ENCODE assay signal across 9 cellular contexts in the genomic region with DNA sequence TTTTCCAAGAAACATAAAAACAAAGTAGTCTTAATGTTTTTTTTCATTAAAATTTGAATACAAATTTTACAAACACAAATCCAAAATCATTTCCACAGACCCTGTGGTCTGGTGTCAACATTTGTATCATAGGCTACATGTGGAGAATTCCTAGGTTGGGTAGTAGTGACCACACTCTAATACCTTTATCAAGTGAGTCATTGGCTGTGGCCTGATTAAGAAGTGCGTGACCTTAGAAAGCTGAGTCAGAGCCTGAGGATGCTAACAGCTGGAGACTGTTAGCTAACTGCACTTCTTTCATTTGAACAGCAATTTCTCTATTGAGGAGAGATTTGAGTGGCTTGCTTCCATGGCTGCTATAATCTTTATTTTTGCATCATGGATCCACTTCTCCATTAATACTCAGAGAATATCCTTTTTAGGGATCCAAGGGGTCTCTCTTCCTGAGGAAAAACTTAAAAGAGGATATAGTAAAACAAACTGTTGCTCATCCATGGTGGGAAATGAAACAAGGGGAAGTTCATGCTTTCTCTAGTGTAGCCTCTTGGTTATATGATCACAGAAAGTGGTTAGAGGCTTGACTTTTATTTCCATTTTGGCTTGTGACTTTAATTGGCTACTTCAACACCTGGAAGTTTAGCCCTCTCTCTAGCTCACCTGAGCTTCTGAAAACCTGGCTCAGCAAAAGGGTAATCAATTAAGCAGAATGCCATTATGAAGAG.
A peak's percentile ranks its signal among the peaks of the same experiment; 100 is the strongest.
DNase-seq lines count a peak whose midpoint lies in the region; ATAC-seq and TF ChIP-seq lines count a peak whose summit lies in the region.
"Had no signal": no experiment of that assay in that cellular context is flagged by ENCODE, and none has a peak within 500 bp of the region (broad histone marks: within the 10 kb centered on the region; RNA-seq: fewer than 3 reads in every experiment).

No MANE protein-coding gene starts in this region.

- 75% methylated on average over 1 of the region's 1 CpG for WGBS in HUES64
- WGBS in upper lobe of left lung, 2 donors: 82 to 83% methylated on average over 1 of the region's 1 CpG

- H3K27me3 ChIP-seq in BJ (ENCODE audit: control insufficient read depth, insufficient read depth, low read length) (no peaks in the 10 kb centered on the region), HUES64 (ENCODE audit: insufficient read depth, low read length) (no peaks in the 10 kb centered on the region), adipocyte (replicated peaks; ENCODE audit: control insufficient read depth, insufficient read depth, low read length) (no peaks in the 10 kb centered on the region), upper lobe of left lung (no peaks in the 10 kb centered on the region)
- no peaks in the 10 kb centered on the region for H3K27me3 ChIP-seq in CD4-positive, alpha-beta T cell (ENCODE audit: control insufficient read depth, insufficient read depth, low read length)

- TF ChIP-seq EP300 in upper lobe of left lung (IDR thresholded peaks at IDR 0.05): no peak

- no peak overlapping the region for H3K9ac ChIP-seq in HUES64 (ENCODE audit: low read depth, low read length)
- no peak overlapping the region for H3K9ac ChIP-seq in adipocyte (ENCODE audit: low read length)

- ATAC-seq in upper lobe of left lung (ENCODE audit: low FRiP score in 2 of 2): no peak
- no peak for ATAC-seq in HG03469 (IDR thresholded peaks at IDR 0.05; ENCODE audit: unreplicated experiment)
- ATAC-seq in sciatic nerve: no peak
- ATAC-seq in CD4-positive, alpha-beta T cell (ENCODE audit: poor library complexity): no peak

- no peak overlapping the region for H3K4me3 Mint-ChIP-seq in CD4-positive, alpha-beta T cell

- H3K36me3 ChIP-seq in BJ (ENCODE audit: control insufficient read depth, insufficient read depth, low read length): no peaks in the 10 kb centered on the region
- H3K36me3 ChIP-seq in HUES64 (ENCODE audit: insufficient read depth, low read length): no peaks in the 10 kb centered on the region
- no peaks in the 10 kb centered on the region for H3K36me3 ChIP-seq in adipocyte (ENCODE audit: control insufficient read depth, insufficient read depth, low read length, severe bottlenecking)
- no peaks in the 10 kb centered on the region for H3K36me3 ChIP-seq in upper lobe of left lung

- peak; percentile 82 for DNase-seq in BJ (ENCODE audit: low read depth)
- DNase-seq in adipocyte (ENCODE audit: low read depth): peak; percentile 94
- DNase-seq in iPS-NIHi11 (ENCODE audit: low spot score): peak; percentile 9
- DNase-seq in upper lobe of left lung: no peak
- no peak for DNase-seq in sciatic nerve (ENCODE audit: low spot score)
- DNase-seq in CD4-positive, alpha-beta T cell: no peak
- DNase-seq: NCI-H774 had no signal

- H3K9me3 ChIP-seq in HUES64 (ENCODE audit: insufficient read depth, low read depth, low read length): no peaks in the 10 kb centered on the region
- H3K9me3 ChIP-seq in adipocyte (ENCODE audit: control insufficient read depth, low read length): no peaks in the 10 kb centered on the region
- no peaks in the 10 kb centered on the region for H3K9me3 ChIP-seq in upper lobe of left lung
- no peaks in the 10 kb centered on the region for H3K9me3 ChIP-seq in CD4-positive, alpha-beta T cell (ENCODE audit: control insufficient read depth, low read length)

- H3K27ac ChIP-seq in HUES64 (ENCODE audit: low read depth, low read length): 0 out of 2 replicates have a peak overlapping the region, but pooled peaks have one; percentile 21
- H3K27ac ChIP-seq in upper lobe of left lung: no peak overlapping the region
- H3K27ac ChIP-seq in CD4-positive, alpha-beta T cell (ENCODE audit: low read depth, low read length): no peak overlapping the region

- no peaks in the 10 kb centered on the region for H3K27me3 Mint-ChIP-seq in CD4-positive, alpha-beta T cell

- no peak overlapping the region for H3K4me3 ChIP-seq in BJ (ENCODE audit: low read depth, low read length)
- no peak overlapping the region for H3K4me3 ChIP-seq in HUES64 (ENCODE audit: low read length)
- H3K4me3 ChIP-seq in adipocyte (ENCODE audit: low read length): no peak overlapping the region
- no peak overlapping the region for H3K4me3 ChIP-seq in upper lobe of left lung

- intact Hi-C loops in sciatic nerve (cut with DNase I): no loop called here
- intact Hi-C loops in CD4-positive, alpha-beta T cell (cut with DNase I, micrococcal nuclease): no loop called here

- H3K4me1 ChIP-seq in HUES64 (ENCODE audit: insufficient read depth, low read length) (peaks cover 8% of the 10 kb centered on the region; the same call in 1 of the 2 replicates), adipocyte (ENCODE audit: control insufficient read depth, insufficient read depth, low read length) (peaks cover 4% of the 10 kb centered on the region), upper lobe of left lung (no peaks in the 10 kb centered on the region)

- peaks cover 8% of the 10 kb centered on the region for H3K9me3 Mint-ChIP-seq in CD4-positive, alpha-beta T cell

- TF ChIP-seq CTCF in BJ (IDR thresholded peaks at IDR 0.05; ENCODE audit: insufficient read depth, low read depth, low read length) (no peak), upper lobe of left lung (IDR thresholded peaks at IDR 0.05) (no peak)
- TF ChIP-seq CTCF in CD4-positive, alpha-beta T cell (IDR thresholded peaks at IDR 0.05): no peak

- H3K36me3 Mint-ChIP-seq in CD4-positive, alpha-beta T cell (ENCODE audit: low read depth): no peaks in the 10 kb centered on the region

- CTCF ChIA-PET in BJ (lab: Yijun Ruan, JAX): no interaction called here
- CTCF ChIA-PET in CD4-positive, alpha-beta T cell (lab: Charles Lee): no interaction called here

- no peak overlapping the region for H3K27ac Mint-ChIP-seq in CD4-positive, alpha-beta T cell

- H3K4me1 Mint-ChIP-seq in CD4-positive, alpha-beta T cell (ENCODE audit: low read depth): no peaks in the 10 kb centered on the region

- POLR2A ChIA-PET in BJ (lab: Charles Lee): no interaction called here
- POLR2A ChIA-PET in CD4-positive, alpha-beta T cell (lab: Charles Lee): no interaction called here

- TF ChIP-seq POLR2A in upper lobe of left lung (IDR thresholded peaks at IDR 0.05): no peak

Comparison
In these comparisons a context has a peak if more than half of its experiments do, and no peak if none do; other contexts are left out.
1. DNase-seq: peak in BJ (single experiment), adipocyte (single experiment) and iPS-NIHi11 (single experiment); none in upper lobe of left lung (0 of 2), sciatic nerve (single experiment) and CD4-positive, alpha-beta T cell (0 of 10).